In genomic region chr2:219460424-219460926, GRCh38 we compare ENCODE assay signal across 12 cellular contexts. TPM values are rescaled to one million over a fixed set of nuclear protein-coding genes. Genes with fewer than 3 reads are reported as not detected.
DNase-seq lines count a peak whose midpoint lies in the region; ATAC-seq and TF ChIP-seq lines count a peak whose summit lies in the region.
"Had no signal": no experiment of that assay in that cellular context is flagged by ENCODE, and none has a peak within 500 bp of the region (broad histone marks: within the 10 kb centered on the region; RNA-seq: fewer than 3 reads in every experiment).

No MANE protein-coding gene starts in this region.

- DNase-seq in NCI-H1417 (lab: John Stamatoyannopoulos, UW) (peak in 2 of 3 experiments; percentile 55 to 76), NCI-H1417 treated with DMSO at 0.1 percent for 48 hours (lab: John Stamatoyannopoulos, UW) (no peak), ecto neural progenitor cell (ENCODE audit: low spot score) (peak; percentile 87), mesothelial cell of epicardium (ENCODE audit: low spot score in 2 of 2, unreplicated experiment in 2 of 2) (peak in 1 of 2 experiments; percentile 62), upper lobe of right lung (no peak), NCI-H1105 treated with DMSO at 0.1 percent for 48 hours (lab: John Stamatoyannopoulos, UW) (no peak), natural killer cell (no peak)
- DNase-seq in activated naive CD4-positive, alpha-beta T cell treated with anti-CD3 and anti-CD28 coated beads, Interleukin-2, amount 50 U/mL, for 16 hours, result no peak
- DNase-seq: activated B cell treated with CpG ODN at 0.5 μM for 24 hours had no signal

- H3K9me3 ChIP-seq in upper lobe of right lung, result no peaks in the 10 kb centered on the region
- H3K9me3 ChIP-seq: right lobe of liver had no signal

- H3K27me3 Mint-ChIP-seq in mesothelial cell of epicardium (ENCODE audit: low read depth), result no peaks in the 10 kb centered on the region
- H3K27me3 Mint-ChIP-seq in natural killer cell (ENCODE audit: low read depth in 2 of 2), result peaks cover 0 to 3% of the 10 kb centered on the region in 2 donors

- H3K4me3 Mint-ChIP-seq in mesothelial cell of epicardium (peak overlapping the region; percentile 44), natural killer cell (no peak overlapping the region)
- H3K4me3 Mint-ChIP-seq: activated B cell treated with CpG ODN at 0.5 μM for 24 hours had no signal

- peaks cover 12% of the 10 kb centered on the region for H3K36me3 Mint-ChIP-seq in mesothelial cell of epicardium
- no peaks in the 10 kb centered on the region for H3K36me3 Mint-ChIP-seq in natural killer cell

- no peaks in the 10 kb centered on the region for H3K27me3 ChIP-seq in upper lobe of right lung
- H3K27me3 ChIP-seq: right lobe of liver had no signal

- H3K27ac ChIP-seq in upper lobe of right lung, result peak overlapping the region; percentile 7
- H3K27ac ChIP-seq: 22Rv1, right lobe of liver had no signal

- H3K4me1 Mint-ChIP-seq in mesothelial cell of epicardium (peaks cover 22% of the 10 kb centered on the region), natural killer cell (no peaks in the 10 kb centered on the region)
- H3K4me1 Mint-ChIP-seq: activated B cell treated with CpG ODN at 0.5 μM for 24 hours had no signal

- intact Hi-C loops in upper lobe of right lung (cut with DNase I) (no loop called here), natural killer cell (cut with micrococcal nuclease) (no loop called here)

- H3K4me3 ChIP-seq in upper lobe of right lung, result no peak overlapping the region
- H3K4me3 ChIP-seq: right lobe of liver had no signal

- H3K27ac Mint-ChIP-seq in mesothelial cell of epicardium, result peak overlapping the region; percentile 82
- H3K27ac Mint-ChIP-seq in natural killer cell, result no peak overlapping the region
- H3K27ac Mint-ChIP-seq: activated B cell treated with CpG ODN at 0.5 μM for 24 hours had no signal

- H3K9me3 Mint-ChIP-seq in mesothelial cell of epicardium, result no peaks in the 10 kb centered on the region
- no peaks in the 10 kb centered on the region for H3K9me3 Mint-ChIP-seq in natural killer cell
- H3K9me3 Mint-ChIP-seq: activated B cell treated with CpG ODN at 0.5 μM for 24 hours had no signal

- no peaks in the 10 kb centered on the region for H3K4me1 ChIP-seq in upper lobe of right lung
- H3K4me1 ChIP-seq: right lobe of liver had no signal

- H3K36me3 ChIP-seq in upper lobe of right lung, result no peaks in the 10 kb centered on the region
- H3K36me3 ChIP-seq: right lobe of liver had no signal

- ATAC-seq in upper lobe of right lung (no peak), natural killer cell (no peak)

- TF ChIP-seq CTCF in mesothelial cell of epicardium (IDR thresholded peaks at IDR 0.05; ENCODE audit: unreplicated experiment) (no peak), upper lobe of right lung (IDR thresholded peaks at IDR 0.05) (no peak), natural killer cell (IDR thresholded peaks at IDR 0.05) (no peak)

RNA-seq across cellular contexts. Expression of gene SPEG, which starts 25.8 kb away (rescaled TPM):
- 95.4 to 97.7 TPM (median 97.7 TPM) in 3 replicates for total RNA-seq in mesothelial cell of epicardium
- 5.6 TPM for total RNA-seq in upper lobe of right lung
- 1 to 10 TPM in 2 of 3 donors, under 1 TPM in 1; 0.35 to 1.5 (median 1.2) TPM for total RNA-seq in natural killer cell

RNA-seq across cellular contexts. Expression of gene GMPPA, which starts 38.2 kb away (rescaled TPM):
- 34.5 to 37.3 TPM (median 36.0 TPM) in 3 replicates for total RNA-seq in mesothelial cell of epicardium
- total RNA-seq in upper lobe of right lung, result 25.3 TPM
- 10 to 100 TPM; 27.6 to 36.3 (median 33.8) TPM for total RNA-seq in natural killer cell

RNA-seq across cellular contexts. Expression of gene DES, which starts 42.3 kb away (rescaled TPM):
- 33.0 to 38.5 TPM (median 37.0 TPM) in 3 replicates for total RNA-seq in mesothelial cell of epicardium
- 59.4 TPM for total RNA-seq in upper lobe of right lung
- total RNA-seq in natural killer cell, result not detected
- total RNA-seq: activated B cell treated with CpG ODN at 0.5 μM for 24 hours, dermis microvascular lymphatic vessel endothelial cell had no signal

RNA-seq across cellular contexts. Expression of gene ASIC4, which starts 53.8 kb away (rescaled TPM):
- total RNA-seq in mesothelial cell of epicardium, result 0.98 to 1.4 TPM (median 1.1 TPM) in 3 replicates
- 0.55 TPM for total RNA-seq in upper lobe of right lung
- under 1 TPM in 2 of 3 donors, not detected in 1; 0.12 to 0.20 TPM for total RNA-seq in natural killer cell
- total RNA-seq: activated B cell treated with CpG ODN at 0.5 μM for 24 hours, dermis microvascular lymphatic vessel endothelial cell, right lobe of liver had no signal

Comparison
In these comparisons a context has a peak if more than half of its experiments do, and no peak if none do; other contexts are left out.
1. DNase-seq: peak in NCI-H1417 (2 of 3) and ecto neural progenitor cell (single experiment); none in NCI-H1417 treated with DMSO at 0.1 percent for 48 hours (single experiment), upper lobe of right lung (single experiment), NCI-H1105 treated with DMSO at 0.1 percent for 48 hours (single experiment), activated naive CD4-positive, alpha-beta T cell treated with anti-CD3 and anti-CD28 coated beads, Interleukin-2, amount 50 U/mL, for 16 hours (single experiment) and natural killer cell (single experiment).
2. RNA of gene SPEG, which starts 25.8 kb away (total RNA-seq): 95.4 to 97.7 TPM in mesothelial cell of epicardium; 5.6 TPM in upper lobe of right lung (single experiment) and 0.35 to 1.5 TPM in natural killer cell; every median in the first group is over 10 times any median in the second.
3. RNA of gene DES, which starts 42.3 kb away (total RNA-seq): 59.4 TPM in upper lobe of right lung (single experiment) and 33.0 to 38.5 TPM in mesothelial cell of epicardium; not detected in natural killer cell; every median in the first group is over 10 times any median in the second.